Comparison of ENCODE assay signal across 25 cellular contexts in the genomic region with DNA sequence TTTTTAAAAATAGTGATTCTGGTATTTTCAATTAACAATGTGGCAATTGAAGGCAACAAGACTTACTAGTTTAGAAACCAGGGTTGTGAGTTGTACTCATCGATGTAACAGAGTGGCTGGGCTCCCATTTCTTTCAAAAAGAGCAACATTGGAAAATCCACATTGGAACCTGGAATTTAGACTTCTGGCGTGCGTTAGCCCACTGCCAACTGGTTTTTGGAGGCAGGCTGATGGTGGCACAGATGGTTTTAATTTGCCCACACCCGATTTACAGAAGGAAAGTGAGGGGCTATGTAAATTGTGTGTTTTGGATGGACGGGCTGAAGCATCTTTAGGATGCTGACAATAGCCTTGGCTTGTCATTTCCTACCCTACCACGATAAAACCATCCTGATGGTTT.
"Had no signal": no experiment of that assay in that cellular context is flagged by ENCODE, and none has a peak within 500 bp of the region (broad histone marks: within the 10 kb centered on the region; RNA-seq: fewer than 3 reads in every experiment).

No MANE protein-coding gene starts in this region.

- H3K27ac ChIP-seq: ascending aorta, lower lobe of right lung, stomach, tibial artery had no signal

- H3K9me3 ChIP-seq: ascending aorta, heart right ventricle, lower lobe of right lung, mucosa of descending colon, tibial artery had no signal

- DNase-seq: activated CD4-positive, alpha-beta T cell treated with anti-CD3 and anti-CD28 coated beads for 36 hours; activated CD4-positive, CD25-positive, alpha-beta regulatory T cell; activated CD8-positive, alpha-beta T cell treated with anti-CD3 and anti-CD28 coated beads, Interleukin-2, amount 10 ng/mL, durations not matched to agents 7 days and 5 days; activated effector memory CD4-positive, alpha-beta T cell treated with Interleukin-2 at 50 U/mL for 16 hours; activated naive CD4-positive, alpha-beta T cell treated with anti-CD3 and anti-CD28 coated beads, Interleukin-2, amount 10 ng/mL, durations not matched to agents 7 days and 5 days; activated naive CD8-positive, alpha-beta T cell treated with anti-CD3 and anti-CD28 coated beads, Interleukin-2, amount 10 ng/mL, durations not matched to agents 7 days and 5 days; brain microvascular endothelial cell; caudate nucleus; cortex of kidney; foreskin melanocyte; heart right ventricle; lower lobe of right lung; mucosa of descending colon; retina; stimulated activated CD4-positive, alpha-beta T cell treated with anti-CD3 and anti-CD28 coated beads, Interleukin-1b, Interleukin-23, amount 100 ng/mL, for 48 hours; stimulated activated CD4-positive, alpha-beta T cell treated with anti-CD3 and anti-CD28 coated beads, Interleukin-4, amount 100 ng/mL, for 4 hours; stimulated activated CD8-positive, alpha-beta memory T cell treated with anti-CD3 and anti-CD28 coated beads, Interleukin-4, amount 100 ng/mL, for 48 hours; stomach; tibial artery had no signal

- H3K4me3 ChIP-seq: ascending aorta, heart right ventricle, lower lobe of right lung, mucosa of descending colon, skin epidermis, stomach, tibial artery had no signal

- H3K27me3 ChIP-seq: ascending aorta, brain microvascular endothelial cell had no signal

- H3K36me3 ChIP-seq: ascending aorta, brain microvascular endothelial cell, heart right ventricle, lower lobe of right lung, stomach, tibial artery had no signal

- ATAC-seq: activated CD4-positive, alpha-beta T cell treated with anti-CD3 and anti-CD28 coated beads for 36 hours; activated CD8-positive, alpha-beta T cell treated with anti-CD3 and anti-CD28 coated beads, Interleukin-2, amount 10 ng/mL, durations not matched to agents 7 days and 5 days; heart right ventricle; left lobe of liver; lower lobe of right lung; mucosa of descending colon; natural killer cell treated with Interleukin-12 subunit alpha and Interleukin-12 subunit beta and Interleukin-15 and Interleukin-18, amount 100 ng/mL, for 72 hours; sciatic nerve; stimulated activated memory B cell treated with anti-CD40 and anti-IgM and Interleukin-4, amounts not matched to agents 10 μg/mL and 1 μg/mL and 100 μg/mL, for 72 hours had no signal

- H3K4me1 ChIP-seq: ascending aorta, heart right ventricle, lower lobe of right lung, stomach, tibial artery had no signal
